ENCODE assay signal across 8 cellular contexts in the genomic region with DNA sequence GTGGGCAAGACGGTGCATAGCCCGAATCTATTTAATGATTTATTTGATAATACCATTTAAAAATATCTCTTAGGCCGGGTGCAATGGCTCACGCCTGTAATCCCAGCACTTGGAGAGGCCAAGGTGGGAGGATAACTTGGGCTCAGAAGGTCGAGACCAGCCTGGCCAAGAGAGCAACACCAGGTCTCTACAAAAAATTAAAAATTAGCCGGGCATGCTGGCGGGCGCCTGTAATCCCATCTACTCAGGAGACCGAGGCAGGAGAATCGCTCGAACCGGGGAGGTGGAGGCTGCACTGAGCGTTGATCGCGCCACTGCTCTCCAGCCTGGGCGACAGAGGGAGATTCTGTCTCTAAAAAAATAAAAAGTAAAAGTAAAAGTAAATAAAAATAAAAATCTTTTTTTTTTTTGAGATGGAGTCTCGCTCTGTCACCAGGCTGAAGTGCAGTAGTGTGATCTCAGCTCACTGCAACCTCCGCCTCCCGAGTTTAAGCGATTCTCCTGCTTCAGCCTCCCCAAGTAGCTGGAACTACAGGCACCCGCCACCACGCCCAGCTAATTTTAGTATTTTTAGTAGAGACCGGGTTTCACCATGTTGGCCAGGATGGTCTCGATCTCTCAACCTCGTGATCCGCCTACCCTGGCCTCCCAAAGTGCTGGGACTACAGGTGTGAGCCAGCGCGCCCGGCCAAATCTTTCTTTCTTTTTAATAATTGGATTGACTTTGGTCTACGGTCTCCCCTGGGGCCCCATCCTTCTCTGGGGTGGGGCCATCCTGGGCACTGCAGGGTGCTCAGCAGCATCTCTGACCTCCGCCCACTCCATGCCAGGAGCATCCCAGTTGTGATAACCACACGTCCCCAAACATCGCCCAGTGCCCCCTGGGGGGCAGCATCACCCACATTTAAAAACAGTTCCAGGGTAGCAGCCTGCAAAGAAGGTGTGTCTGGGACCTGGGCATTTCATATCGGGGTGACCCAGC.
DNase-seq lines count a peak whose midpoint lies in the region; ATAC-seq and TF ChIP-seq lines count a peak whose summit lies in the region.

No MANE protein-coding gene starts in this region.

- H3K4me3 ChIP-seq in spleen (peak overlapping the region in 7 of 8 donors; percentile 26 to 68 (median 42)), neural progenitor cell (no peak overlapping the region)

- H3F3A ChIP-seq in neural progenitor cell (ENCODE audit: low read depth), result no peaks in the 10 kb centered on the region

- H3K27ac Mint-ChIP-seq in neural progenitor cell, result no peak overlapping the region

- H3K79me2 ChIP-seq in neural progenitor cell (ENCODE audit: low read depth), result no peaks in the 10 kb centered on the region

- H3K27ac ChIP-seq in foreskin keratinocyte, result no peak overlapping the region
- H3K27ac ChIP-seq in spleen, result peak overlapping the region; percentile 8 to 88 (median 82)
- no peak overlapping the region for H3K27ac ChIP-seq in neural progenitor cell

- H2AFZ ChIP-seq in neural progenitor cell (replicated peaks), result no peak overlapping the region

- H3K9me3 ChIP-seq in spleen (peaks cover 0 to 6% (median 2%) of the 10 kb centered on the region in 8 donors), neural progenitor cell (ENCODE audit: low read depth) (no peaks in the 10 kb centered on the region)

- H3K4me3 Mint-ChIP-seq in neural progenitor cell, result no peak overlapping the region

- 69 to 77% (median 70%) methylated on average over 33 to 34 of the region's 34 CpGs for WGBS in spleen, 5 donors

- no peak overlapping the region for H3K9ac ChIP-seq in neural progenitor cell

- ATAC-seq in SK-N-SH treated with all-trans-retinoic acid at 6 μM for 48 hours, result peak; percentile 4; the same call in 2 of the 3 replicates
- no peak for ATAC-seq in foreskin keratinocyte
- ATAC-seq in HG03175 (IDR thresholded peaks at IDR 0.05; ENCODE audit: unreplicated experiment), result no peak

- H3K36me3 ChIP-seq in spleen (no peaks in the 10 kb centered on the region), neural progenitor cell (no peaks in the 10 kb centered on the region)

- H3K27me3 Mint-ChIP-seq in neural progenitor cell (ENCODE audit: insufficient read depth, low read depth), result peaks cover 8% of the 10 kb centered on the region

- no peaks in the 10 kb centered on the region for H3K27me3 ChIP-seq in foreskin keratinocyte
- H3K27me3 ChIP-seq in spleen (replicated peaks in 1 of 7), result no peaks in the 10 kb centered on the region
- H3K27me3 ChIP-seq in neural progenitor cell, result peaks cover 22% of the 10 kb centered on the region

- no peak overlapping the region for H3K4me2 ChIP-seq in neural progenitor cell

- H4K20me1 ChIP-seq in neural progenitor cell (ENCODE audit: low read depth), result peaks cover 18% of the 10 kb centered on the region

- TF ChIP-seq POLR2A in spleen (IDR thresholded peaks at IDR 0.05), result no peak

- intact Hi-C loops in spleen (cut with DNase I; ENCODE audit: low total_unique reads), result loop anchor here (2.0 kb wide), 1 partner anchor 137 kb away; no protein-coding TSS in a partner anchor

- H3K36me3 Mint-ChIP-seq in neural progenitor cell, result no peaks in the 10 kb centered on the region

- no peaks in the 10 kb centered on the region for H3K4me1 ChIP-seq in foreskin keratinocyte
- H3K4me1 ChIP-seq in spleen, result peaks cover 39 to 100% (median 86%) of the 10 kb centered on the region in 6 donors
- no peaks in the 10 kb centered on the region for H3K4me1 ChIP-seq in neural progenitor cell

- H3K9me3 Mint-ChIP-seq in neural progenitor cell, result no peaks in the 10 kb centered on the region

- peaks cover 4% of the 10 kb centered on the region for H3K4me1 Mint-ChIP-seq in neural progenitor cell

- DNase-seq in foreskin keratinocyte (no peak), spleen (no peak), neural progenitor cell (ENCODE audit: low spot score) (no peak), Kasumi-1 (lab: John Stamatoyannopoulos, UW) (no peak), NCI-H1092 treated with DMSO at 0.1 percent for 48 hours (lab: John Stamatoyannopoulos, UW) (no peak)

- TF ChIP-seq CTCF in GM12873 (IDR thresholded peaks at IDR 0.05; ENCODE audit: insufficient read depth, low read depth, low read length, missing control alignments) (peak; percentile 20), foreskin keratinocyte (conservative IDR thresholded peaks at IDR 0.05) (peak; percentile 12), spleen (IDR thresholded peaks at IDR 0.05 in 8 of 11, conservative IDR thresholded peaks at IDR 0.05 in 3 of 11) (peak in 7 of 11 experiments; percentile 24 to 62 (median 50)), neural progenitor cell (IDR thresholded peaks at IDR 0.05) (no peak)

TF ChIP-seq in SK-N-SH treated with all-trans-retinoic acid at 6 μM for 48 hours, 23 proteins besides CTCF, POLR2A, EP300 and RAD21:
- 0 out of 2 replicates have a peak, but pooled peaks have one; percentile 3 for TF ChIP-seq ZFP3 (CRISPR knock-in tag; IDR thresholded peaks at IDR 0.05)
- no peak for TF ChIP-seq ZNF70 (CRISPR knock-in tag; IDR thresholded peaks at IDR 0.05)
- no peak for TF ChIP-seq BACH2 (CRISPR knock-in tag; IDR thresholded peaks at IDR 0.05; ENCODE audit: borderline replicate concordance)
- TF ChIP-seq OSR1 (CRISPR knock-in tag; IDR thresholded peaks at IDR 0.05), result no peak
- TF ChIP-seq GLIS3 (CRISPR knock-in tag; IDR thresholded peaks at IDR 0.05), result no peak
- no peak for TF ChIP-seq RARB (CRISPR knock-in tag; IDR thresholded peaks at IDR 0.05)

Comparison
In these comparisons a context has a peak if more than half of its experiments do, and no peak if none do; other contexts are left out.
1. H3K27ac ChIP-seq: peak in spleen (8 of 8); none in foreskin keratinocyte (single experiment) and neural progenitor cell (single experiment).